Comparison of ENCODE assay signal across 15 cellular contexts in genomic region chr1:110281363-110282290, GRCh38.
DNase-seq lines count a peak whose midpoint lies in the region; ATAC-seq and TF ChIP-seq lines count a peak whose summit lies in the region.
"Had no signal": no experiment of that assay in that cellular context is flagged by ENCODE, and none has a peak within 500 bp of the region (broad histone marks: within the 10 kb centered on the region; RNA-seq: fewer than 3 reads in every experiment).

No MANE protein-coding gene starts in this region.

- TF ChIP-seq CTCF in HEK293 (tag by site-specific recombination; IDR thresholded peaks at IDR 0.05): no peak

- no peak overlapping the region for H3K4me3 ChIP-seq in HEK293 (ENCODE audit: low read depth, low read length)
- H3K4me3 ChIP-seq: GM23338, sigmoid colon, suprapubic skin had no signal

- peak; percentile 73 for DNase-seq in COR-L47 (lab: John Stamatoyannopoulos, UW)
- DNase-seq in NCI-H345 (lab: John Stamatoyannopoulos, UW): peak; percentile 80
- DNase-seq in glomerular visceral epithelial cell (ENCODE audit: extremely low spot score): peak; percentile 10
- no peak for DNase-seq in medulla oblongata (ENCODE audit: extremely low spot score)
- DNase-seq in HK-2 (ENCODE audit: unreplicated experiment): no peak
- no peak for DNase-seq in DMS114 treated with DMSO at 0.1 percent for 48 hours (lab: John Stamatoyannopoulos, UW; ENCODE audit: unreplicated experiment)
- DNase-seq: activated CD4-positive, alpha-beta T cell treated with anti-CD3 and anti-CD28 coated beads, Interleukin-2, amount 10 ng/mL, durations not matched to agents 7 days and 5 days; activated naive CD8-positive, alpha-beta T cell treated with anti-CD3 and anti-CD28 coated beads for 36 hours; activated T-cell treated with anti-CD3 and anti-CD28 coated beads, Interleukin-2, amount 50 U/mL, for 1 hour; effector CD4-positive, alpha-beta T cell; sigmoid colon had no signal

- CTCF ChIA-PET in HEK293 (lab: Yijun Ruan, JAX): interaction anchor here (0.9 to 1.6 kb wide), 3 partner anchors 19 to 74 kb away, joined by 3 to 5 read pairs (median 3); no protein-coding TSS in a partner anchor

- H3K27ac ChIP-seq in HEK293 (ENCODE audit: extremely low read depth, low read depth, low read length): no peak overlapping the region
- H3K27ac ChIP-seq: sigmoid colon, suprapubic skin had no signal

- no peak for ATAC-seq in GM18520 (IDR thresholded peaks at IDR 0.05; ENCODE audit: unreplicated experiment)
- ATAC-seq: GM23338 had no signal

- no peaks in the 10 kb centered on the region for H3K9me3 ChIP-seq in HEK293 (ENCODE audit: control insufficient read depth, insufficient read depth, low read depth, low read length)
- H3K9me3 ChIP-seq: sigmoid colon, suprapubic skin had no signal

- POLR2A ChIA-PET in HEK293 (lab: Yijun Ruan, JAX): interaction anchor here (0.7 kb wide), 1 partner anchor 57 kb away, joined by 3 read pairs; no protein-coding TSS in a partner anchor

- no peaks in the 10 kb centered on the region for H3K36me3 ChIP-seq in HEK293 (ENCODE audit: control insufficient read depth in 2 of 2, insufficient read depth in 1 of 2, low read length in 2 of 2)
- H3K36me3 ChIP-seq: sigmoid colon, suprapubic skin had no signal

- no peaks in the 10 kb centered on the region for H3K4me1 ChIP-seq in HEK293 (ENCODE audit: control insufficient read depth, insufficient read depth, low read length)
- H3K4me1 ChIP-seq: sigmoid colon, suprapubic skin had no signal

TF ChIP-seq in HEK293, 187 proteins besides CTCF, POLR2A, EP300 and RAD21:
- TF ChIP-seq EGR2 (tag by site-specific recombination; IDR thresholded peaks at IDR 0.05; ENCODE audit: low read depth) (peak; percentile 15; the same call in 1 of the 2 replicates), ZFHX2 (tag by site-specific recombination; conservative IDR thresholded peaks at IDR 0.05) (peak; percentile 17; the same call in 1 of the 2 replicates), KLF10 (tag by site-specific recombination; IDR thresholded peaks at IDR 0.05) (no peak), GLIS1 (tag by site-specific recombination; IDR thresholded peaks at IDR 0.05) (peak; percentile 30), ZNF660 (tag by site-specific recombination; IDR thresholded peaks at IDR 0.05) (no peak)

Comparison
In these comparisons a context has a peak if more than half of its experiments do, and no peak if none do; other contexts are left out.
1. DNase-seq: peak in COR-L47 (single experiment), NCI-H345 (single experiment) and glomerular visceral epithelial cell (single experiment); none in medulla oblongata (single experiment), HK-2 (single experiment) and DMS114 treated with DMSO at 0.1 percent for 48 hours (single experiment).